ENCODE assay signal across 20 cellular contexts in the genomic region with DNA sequence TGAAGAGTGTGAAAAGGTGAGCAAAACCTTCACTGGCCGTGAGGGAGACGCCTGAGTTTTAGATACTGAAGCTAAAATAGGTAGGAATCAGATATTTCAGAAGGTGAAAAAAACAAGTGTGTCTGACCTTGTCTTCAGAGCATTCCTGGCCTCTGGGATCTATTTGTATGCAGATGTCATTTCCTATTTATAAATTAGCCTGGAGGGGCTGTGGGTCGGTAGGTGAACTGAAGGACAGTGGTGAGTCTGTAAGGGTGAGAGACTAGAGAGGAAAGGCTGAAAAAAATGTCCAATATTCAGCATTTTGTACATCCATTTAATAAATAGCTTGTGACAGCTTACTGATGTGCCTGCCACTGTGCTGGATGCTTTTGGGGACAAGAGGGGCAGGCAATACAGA.
"Had no signal": no experiment of that assay in that cellular context is flagged by ENCODE, and none has a peak within 500 bp of the region (broad histone marks: within the 10 kb centered on the region; RNA-seq: fewer than 3 reads in every experiment).

No MANE protein-coding gene starts in this region.

- H3K4me3 Mint-ChIP-seq: activated CD4-positive, alpha-beta T cell treated with anti-CD3 and anti-CD28 coated beads, Interleukin-2, amount 10 ng/mL, durations not matched to agents 24 days and 14 days; activated CD8-positive, alpha-beta memory T cell treated with anti-CD3 and anti-CD28 coated beads, Interleukin-2, amount 10 ng/mL, durations not matched to agents 7 days and 5 days; activated CD8-positive, alpha-beta T cell treated with anti-CD3 and anti-CD28 coated beads for 36 hours; nephron; stimulated activated memory B cell treated with anti-CD40 and anti-IgM and Interleukin-4, amounts not matched to agents 10 μg/mL and 1 μg/mL and 100 μg/mL, for 72 hours; type B pancreatic cell had no signal

- H3K9me3 Mint-ChIP-seq: activated CD4-positive, alpha-beta T cell treated with anti-CD3 and anti-CD28 coated beads, Interleukin-2, amount 10 ng/mL, durations not matched to agents 24 days and 14 days; activated CD8-positive, alpha-beta T cell treated with anti-CD3 and anti-CD28 coated beads for 36 hours; activated naive CD4-positive, alpha-beta T cell treated with anti-CD3 and anti-CD28 coated beads, Interleukin-2, amount 50 U/mL, for 72 hours; nephron; stimulated activated memory B cell treated with anti-CD40 and anti-IgM and Interleukin-4, amounts not matched to agents 10 μg/mL and 1 μg/mL and 100 μg/mL, for 72 hours; type B pancreatic cell had no signal

- H3K4me3 ChIP-seq: pancreas, right lobe of liver, testis, vagina had no signal

- FAIRE-seq: kidney, pancreas, small intestine had no signal

- H3K27me3 ChIP-seq: pancreas, right lobe of liver, testis, vagina had no signal

- H3K4me1 Mint-ChIP-seq: activated CD4-positive, alpha-beta T cell treated with anti-CD3 and anti-CD28 coated beads, Interleukin-2, amount 10 ng/mL, durations not matched to agents 24 days and 14 days; activated CD8-positive, alpha-beta memory T cell treated with anti-CD3 and anti-CD28 coated beads, Interleukin-2, amount 10 ng/mL, durations not matched to agents 7 days and 5 days; stimulated activated memory B cell treated with anti-CD40 and anti-IgM and Interleukin-4, amounts not matched to agents 10 μg/mL and 1 μg/mL and 100 μg/mL, for 72 hours had no signal

- ATAC-seq: activated CD4-positive, CD25-positive, alpha-beta regulatory T cell treated with anti-CD3 and anti-CD28 coated beads, Interleukin-2, amount 50 U/mL, for 24 hours; activated CD8-positive, alpha-beta memory T cell treated with anti-CD3 and anti-CD28 coated beads, Interleukin-2, amount 10 ng/mL, durations not matched to agents 7 days and 5 days; activated CD8-positive, alpha-beta T cell treated with anti-CD3 and anti-CD28 coated beads for 36 hours; activated naive CD4-positive, alpha-beta T cell treated with anti-CD3 and anti-CD28 coated beads, Interleukin-2, amount 50 U/mL, for 72 hours; left lobe of liver; pancreas; right lobe of liver; stimulated activated memory B cell treated with anti-CD40 and anti-IgM and Interleukin-4, amounts not matched to agents 10 μg/mL and 1 μg/mL and 100 μg/mL, for 72 hours had no signal

- DNase-seq: activated CD4-positive, alpha-beta T cell treated with anti-CD3 and anti-CD28 coated beads, Interleukin-2, amount 10 ng/mL, durations not matched to agents 24 days and 14 days; activated CD8-positive, alpha-beta memory T cell treated with anti-CD3 and anti-CD28 coated beads, Interleukin-2, amount 10 ng/mL, durations not matched to agents 7 days and 5 days; activated CD8-positive, alpha-beta T cell treated with anti-CD3 and anti-CD28 coated beads for 36 hours; kidney; mammary epithelial cell; pancreas; right lobe of liver; small intestine; stimulated activated CD4-positive, alpha-beta T cell treated with anti-CD3 and anti-CD28 coated beads, Interleukin-15, amount 100 ng/mL, for 24 hours; T-helper 2 cell had no signal

- H3K27ac ChIP-seq: coronary artery, epithelial cell of prostate, pancreas, right lobe of liver, testis, vagina had no signal

- H3K36me3 ChIP-seq: pancreas, right lobe of liver, vagina had no signal

- H3K27me3 Mint-ChIP-seq: activated CD4-positive, alpha-beta T cell treated with anti-CD3 and anti-CD28 coated beads, Interleukin-2, amount 10 ng/mL, durations not matched to agents 24 days and 14 days; activated CD8-positive, alpha-beta T cell treated with anti-CD3 and anti-CD28 coated beads for 36 hours; stimulated activated memory B cell treated with anti-CD40 and anti-IgM and Interleukin-4, amounts not matched to agents 10 μg/mL and 1 μg/mL and 100 μg/mL, for 72 hours had no signal

- H3K4me1 ChIP-seq: pancreas, right lobe of liver, testis, vagina had no signal

- H3K9me3 ChIP-seq: pancreas, right lobe of liver, testis, vagina had no signal

- H3K27ac Mint-ChIP-seq: activated CD4-positive, alpha-beta T cell treated with anti-CD3 and anti-CD28 coated beads, Interleukin-2, amount 10 ng/mL, durations not matched to agents 24 days and 14 days; activated CD8-positive, alpha-beta memory T cell treated with anti-CD3 and anti-CD28 coated beads, Interleukin-2, amount 10 ng/mL, durations not matched to agents 7 days and 5 days; activated CD8-positive, alpha-beta T cell treated with anti-CD3 and anti-CD28 coated beads for 36 hours; activated naive CD4-positive, alpha-beta T cell treated with anti-CD3 and anti-CD28 coated beads, Interleukin-2, amount 50 U/mL, for 72 hours; stimulated activated memory B cell treated with anti-CD40 and anti-IgM and Interleukin-4, amounts not matched to agents 10 μg/mL and 1 μg/mL and 100 μg/mL, for 72 hours; type B pancreatic cell had no signal
